8 cellular contexts compared by ENCODE assay signal in the genomic region with DNA sequence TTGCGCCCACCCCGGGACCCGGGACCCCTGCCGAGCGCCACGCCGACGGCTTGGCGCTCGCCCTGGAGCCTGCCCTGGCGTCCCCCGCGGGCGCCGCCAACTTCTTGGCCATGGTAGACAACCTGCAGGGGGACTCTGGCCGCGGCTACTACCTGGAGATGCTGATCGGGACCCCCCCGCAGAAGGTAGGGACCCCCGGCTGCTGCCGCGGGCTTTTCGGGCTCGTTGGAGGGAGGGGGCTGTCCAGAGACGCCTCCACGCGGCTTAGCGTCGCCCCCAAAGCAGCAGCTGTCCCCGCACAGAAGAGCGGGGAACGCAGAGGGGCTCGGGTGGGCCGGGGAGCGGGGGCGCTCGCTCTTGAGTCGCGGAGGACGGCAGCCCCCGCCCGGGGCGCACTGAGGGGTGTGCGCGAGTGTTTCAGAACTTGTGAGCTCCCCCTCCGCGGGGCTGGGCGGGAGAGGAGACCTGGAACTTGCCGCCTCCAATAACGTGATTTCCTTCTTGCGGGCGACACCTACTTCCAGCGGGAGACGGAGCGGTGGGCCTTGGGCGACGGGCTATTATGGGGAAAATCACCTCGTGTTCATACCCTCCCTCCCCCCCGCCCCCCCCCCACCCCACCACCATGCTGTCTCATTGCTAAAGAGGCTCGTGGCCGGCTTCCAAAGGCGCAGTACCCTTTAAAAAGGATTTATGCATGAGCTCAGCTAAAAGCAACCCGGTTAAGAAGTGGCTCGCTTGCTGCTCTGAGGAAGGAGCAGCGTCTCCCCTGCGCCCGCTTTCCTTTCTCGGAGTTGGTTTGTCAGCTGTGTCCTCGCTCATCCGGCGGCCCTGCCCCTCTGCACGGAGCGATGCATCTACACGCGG. TPM values are rescaled to one million over a fixed set of nuclear protein-coding genes. Genes with fewer than 3 reads are reported as not detected.
A peak's percentile ranks its signal among the peaks of the same experiment; 100 is the strongest.
DNase-seq lines count a peak whose midpoint lies in the region; ATAC-seq and TF ChIP-seq lines count a peak whose summit lies in the region.

No MANE protein-coding gene starts in this region.

- no peak overlapping the region for H3K9ac ChIP-seq in MM.1S (ENCODE audit: low read length)

- intact Hi-C loops in left cardiac atrium (cut with DNase I) = no loop called here
- intact Hi-C loops in ovary (cut with DNase I) = no loop called here

- no peak overlapping the region for H3K27ac Mint-ChIP-seq in activated naive CD8-positive, alpha-beta T cell treated with anti-CD3 and anti-CD28 coated beads, Interleukin-2, amount 10 ng/mL, durations not matched to agents 7 days and 5 days

- peak overlapping the region; percentile 81 for H3K4me3 Mint-ChIP-seq in activated naive CD8-positive, alpha-beta T cell treated with anti-CD3 and anti-CD28 coated beads, Interleukin-2, amount 10 ng/mL, durations not matched to agents 7 days and 5 days

- H3K36me3 ChIP-seq in MM.1S (replicated peaks; ENCODE audit: insufficient read depth, low read length) = no peaks in the 10 kb centered on the region
- H3K36me3 ChIP-seq in ovary = no peaks in the 10 kb centered on the region

- ATAC-seq in activated naive CD8-positive, alpha-beta T cell treated with anti-CD3 and anti-CD28 coated beads, Interleukin-2, amount 10 ng/mL, durations not matched to agents 7 days and 5 days (ENCODE audit: low read depth) = no peak
- peak; percentile 13 to 40 for ATAC-seq in left cardiac atrium
- ATAC-seq in activated CD4-positive, CD25-positive, alpha-beta regulatory T cell treated with anti-CD3 and anti-CD28 coated beads, Interleukin-2, amount 50 U/mL, for 24 hours = no peak

- H3K79me2 ChIP-seq in MM.1S (ENCODE audit: low read length) = no peaks in the 10 kb centered on the region

- H3K27ac ChIP-seq in MM.1S (ENCODE audit: low read length) = no peak overlapping the region
- peak overlapping the region in 1 of 2 donors; percentile 85 for H3K27ac ChIP-seq in ovary

- 0 to 1% (median 1%) methylated on average over 46 to 75 of the region's 75 CpGs for WGBS in ovary, 3 donors

- TF ChIP-seq CTCF in MM.1S (IDR thresholded peaks at IDR 0.05; ENCODE audit: low read length) (no peak), ovary (IDR thresholded peaks at IDR 0.05) (no peak)

- H3K4me1 ChIP-seq in MM.1S (ENCODE audit: low read length) = no peaks in the 10 kb centered on the region
- H3K4me1 ChIP-seq in ovary (ENCODE audit: insufficient read depth) = no peaks in the 10 kb centered on the region

- DNase-seq in Daoy (ENCODE audit: low read depth) = peak; percentile 81
- DNase-seq in MM.1S = peak; percentile 27
- peak; percentile 43 for DNase-seq in activated naive CD8-positive, alpha-beta T cell treated with anti-CD3 and anti-CD28 coated beads, Interleukin-2, amount 10 ng/mL, durations not matched to agents 7 days and 5 days
- peak; percentile 74 for DNase-seq in left cardiac atrium
- peak; percentile 40 to 64 (median 59) for DNase-seq in ovary
- no peak for DNase-seq in DMS114 treated with DMSO at 0.1 percent for 48 hours (lab: John Stamatoyannopoulos, UW; ENCODE audit: unreplicated experiment)
- DNase-seq in GOT3 (lab: John Stamatoyannopoulos, UW) = no peak

- H2AFZ ChIP-seq in MM.1S (ENCODE audit: low read length) = peak overlapping the region; percentile 69

- peaks cover 9% of the 10 kb centered on the region for H3K4me1 Mint-ChIP-seq in activated naive CD8-positive, alpha-beta T cell treated with anti-CD3 and anti-CD28 coated beads, Interleukin-2, amount 10 ng/mL, durations not matched to agents 7 days and 5 days

- no peaks in the 10 kb centered on the region for H3K9me2 ChIP-seq in MM.1S (replicated peaks; ENCODE audit: insufficient read depth, low read length)

- TF ChIP-seq POLR2A in ovary (IDR thresholded peaks at IDR 0.05) = no peak

- peaks cover 56% of the 10 kb centered on the region for H3K27me3 Mint-ChIP-seq in activated naive CD8-positive, alpha-beta T cell treated with anti-CD3 and anti-CD28 coated beads, Interleukin-2, amount 10 ng/mL, durations not matched to agents 7 days and 5 days

- peak overlapping the region; percentile 87 for H3K4me2 ChIP-seq in MM.1S (ENCODE audit: low read depth, low read length)

- H3K36me3 Mint-ChIP-seq in activated naive CD8-positive, alpha-beta T cell treated with anti-CD3 and anti-CD28 coated beads, Interleukin-2, amount 10 ng/mL, durations not matched to agents 7 days and 5 days = no peaks in the 10 kb centered on the region

- H3K27me3 ChIP-seq in MM.1S (replicated peaks; ENCODE audit: insufficient read depth, low read length) (peaks cover 20% of the 10 kb centered on the region), ovary (no peaks in the 10 kb centered on the region)

- H3K9me3 ChIP-seq in MM.1S (replicated peaks; ENCODE audit: insufficient read depth, low read length) = no peaks in the 10 kb centered on the region
- no peaks in the 10 kb centered on the region for H3K9me3 ChIP-seq in ovary

- no peaks in the 10 kb centered on the region for H3K9me3 Mint-ChIP-seq in activated naive CD8-positive, alpha-beta T cell treated with anti-CD3 and anti-CD28 coated beads, Interleukin-2, amount 10 ng/mL, durations not matched to agents 7 days and 5 days

- TF ChIP-seq EP300 in ovary (IDR thresholded peaks at IDR 0.05) = no peak

- POLR2A ChIA-PET in activated naive CD8-positive, alpha-beta T cell treated with anti-CD3 and anti-CD28 coated beads, Interleukin-2, amount 10 ng/mL, durations not matched to agents 7 days and 5 days (lab: Charles Lee) = interaction anchor here (0.8 to 1.1 kb wide), 2 partner anchors 201 to 257 kb away, joined by 3 to 4 read pairs; partner anchors contain the start of gene MX1

- no peaks in the 10 kb centered on the region for H4K20me1 ChIP-seq in MM.1S (ENCODE audit: insufficient read depth, low read length)

- no peaks in the 10 kb centered on the region for H3F3A ChIP-seq in MM.1S (ENCODE audit: insufficient read depth, low read length)

- H3K4me3 ChIP-seq in MM.1S (ENCODE audit: low read length) (peak overlapping the region; percentile 47; the same call in 1 of the 2 replicates), ovary (peak overlapping the region; percentile 70)

RNA-seq across cellular contexts. Expression of gene BACE2, which starts 0.7 kb away (rescaled TPM):
- total RNA-seq in Daoy (2014; rRNA removed; shearing (Covaris generic)) = 70.5 and 74.0 TPM in 2 replicates
- total RNA-seq in activated naive CD8-positive, alpha-beta T cell treated with anti-CD3 and anti-CD28 coated beads, Interleukin-2, amount 10 ng/mL, durations not matched to agents 7 days and 5 days = 1 to 10 TPM; 5.1 to 5.2 TPM
- total RNA-seq in left cardiac atrium = 10 to 100 TPM; 22.6 to 39.5 TPM
- total RNA-seq in ovary = 10 to 100 TPM; 11.4 to 48.6 (median 24.4) TPM
- polyA plus RNA-seq in ovary = 10 to 100 TPM; 16.4 to 75.6 TPM

Comparison
In these comparisons a context has a peak if more than half of its experiments do, and no peak if none do; other contexts are left out.
1. DNase-seq: peak in Daoy (single experiment), MM.1S (single experiment), activated naive CD8-positive, alpha-beta T cell treated with anti-CD3 and anti-CD28 coated beads, Interleukin-2, amount 10 ng/mL, durations not matched to agents 7 days and 5 days (single experiment), left cardiac atrium (single experiment) and ovary (5 of 5); none in DMS114 treated with DMSO at 0.1 percent for 48 hours (single experiment) and GOT3 (single experiment).
2. ATAC-seq: peak in left cardiac atrium (2 of 2); none in activated naive CD8-positive, alpha-beta T cell treated with anti-CD3 and anti-CD28 coated beads, Interleukin-2, amount 10 ng/mL, durations not matched to agents 7 days and 5 days (single experiment) and activated CD4-positive, CD25-positive, alpha-beta regulatory T cell treated with anti-CD3 and anti-CD28 coated beads, Interleukin-2, amount 50 U/mL, for 24 hours (0 of 2).